Comparison of ENCODE assay signal across 36 cellular contexts in genomic region chr13:64774915-64775314, GRCh38.
"Had no signal": no experiment of that assay in that cellular context is flagged by ENCODE, and none has a peak within 500 bp of the region (broad histone marks: within the 10 kb centered on the region; RNA-seq: fewer than 3 reads in every experiment).

No MANE protein-coding gene starts in this region.

- H3K27ac ChIP-seq: adrenal gland, body of pancreas, brain microvascular endothelial cell, breast epithelium, WERI-Rb-1 had no signal

- H3K36me3 Mint-ChIP-seq: activated CD4-positive, alpha-beta memory T cell treated with anti-CD3 and anti-CD28 coated beads for 36 hours; activated naive CD8-positive, alpha-beta T cell treated with anti-CD3 and anti-CD28 coated beads for 36 hours; WTC11 had no signal

- H3K9me3 Mint-ChIP-seq: WTC11 had no signal

- H3K36me3 ChIP-seq: adrenal gland, brain microvascular endothelial cell, breast epithelium, WERI-Rb-1 had no signal

- H3K4me1 ChIP-seq: adrenal gland, body of pancreas, breast epithelium had no signal

- ATAC-seq: activated CD4-positive, alpha-beta T cell treated with anti-CD3 and anti-CD28 coated beads for 36 hours; activated CD4-positive, CD25-positive, alpha-beta regulatory T cell treated with anti-CD3 and anti-CD28 coated beads, Interleukin-2, amount 50 U/mL, for 24 hours; activated CD8-positive, alpha-beta T cell treated with anti-CD3 and anti-CD28 coated beads for 36 hours; activated naive CD4-positive, alpha-beta T cell treated with anti-CD3 and anti-CD28 coated beads, Interleukin-2, amount 50 U/mL, for 72 hours; activated T-cell treated with anti-CD3 and anti-CD28 coated beads, Interleukin-2, amount 50 U/mL, for 4 hours; activated T-cell treated with anti-CD3 and anti-CD28 coated beads, Interleukin-2, amount 50 U/mL, for 72 hours; activated T-helper 17 cell treated with anti-CD3 and anti-CD28 coated beads, Interleukin-2, amount 50 U/mL, for 72 hours; body of pancreas; T-helper 17 cell; WTC11 had no signal

- H3K27me3 ChIP-seq: adrenal gland, body of pancreas, brain microvascular endothelial cell, breast epithelium had no signal

- H3K4me3 Mint-ChIP-seq: activated CD4-positive, alpha-beta memory T cell treated with anti-CD3 and anti-CD28 coated beads for 36 hours; activated CD4-positive, alpha-beta T cell treated with anti-CD3 and anti-CD28 coated beads for 36 hours; activated CD8-positive, alpha-beta T cell treated with anti-CD3 and anti-CD28 coated beads for 36 hours; activated naive CD4-positive, alpha-beta T cell treated with anti-CD3 and anti-CD28 coated beads for 36 hours; activated naive CD8-positive, alpha-beta T cell treated with anti-CD3 and anti-CD28 coated beads for 36 hours; activated T-cell treated with anti-CD3 and anti-CD28 coated beads, Interleukin-2, amount 50 U/mL, for 4 hours; activated T-cell treated with anti-CD3 and anti-CD28 coated beads, Interleukin-2, amount 50 U/mL, for 72 hours; activated T-helper 1 cell treated with anti-CD3 and anti-CD28 coated beads, Interleukin-12 subunit alpha, Interleukin-12 subunit beta, Interleukin-2, Interleukin-4 antibody, amounts not matched to agents 30 ng/mL and 10 ng/mL and 1 ng/mL, durations not matched to agents 14 hours and 24 hours and 36 hours; activated T-helper 17 cell treated with anti-CD3 and anti-CD28 coated beads, Interleukin-2, amount 50 U/mL, for 72 hours; T-helper 17 cell; WTC11 had no signal

- DNase-seq: activated CD4-positive, alpha-beta memory T cell treated with anti-CD3 and anti-CD28 coated beads for 36 hours; activated CD4-positive, alpha-beta T cell treated with anti-CD3 and anti-CD28 coated beads for 1 hour; activated CD4-positive, alpha-beta T cell treated with anti-CD3 and anti-CD28 coated beads for 36 hours; activated CD4-positive, alpha-beta T cell treated with anti-CD3 and anti-CD28 coated beads for 48 hours; activated CD4-positive, alpha-beta T cell treated with anti-CD3 and anti-CD28 coated beads, Interleukin-2, amount 50 U/mL, for 1 hour; activated CD4-positive, alpha-beta T cell treated with anti-CD3 and anti-CD28 coated beads, Interleukin-2, amount 50 U/mL, for 4 hours; activated CD4-positive, CD25-positive, alpha-beta regulatory T cell; activated CD8-positive, alpha-beta memory T cell treated with anti-CD3 and anti-CD28 coated beads, Interleukin-2, amount 50 U/mL, for 4 hours; activated CD8-positive, alpha-beta T cell treated with anti-CD3 and anti-CD28 coated beads for 36 hours; activated effector memory CD4-positive, alpha-beta T cell treated with anti-CD3 and anti-CD28 coated beads, Interleukin-2, amount 50 U/mL, for 16 hours; activated gamma-delta T cell treated with Interleukin-2 at 50 U/mL for 16 hours; activated naive CD4-positive, alpha-beta T cell; activated naive CD4-positive, alpha-beta T cell treated with anti-CD3 and anti-CD28 coated beads for 36 hours; activated naive CD4-positive, alpha-beta T cell treated with anti-CD3 and anti-CD28 coated beads, Interleukin-2, amount 50 U/mL, for 16 hours; activated naive CD8-positive, alpha-beta T cell treated with anti-CD3 and anti-CD28 coated beads for 36 hours; activated T-cell treated with anti-CD3 and anti-CD28 coated beads for 4 hours; activated T-cell treated with anti-CD3 and anti-CD28 coated beads, Interleukin-2, amount 50 U/mL, for 1 hour; activated T-cell treated with anti-CD3 and anti-CD28 coated beads, Interleukin-2, amount 50 U/mL, for 4 hours; activated T-cell treated with anti-CD3 and anti-CD28 coated beads, Interleukin-2, amount 50 U/mL, for 72 hours; adrenal gland; amniotic stem cell; aorta; body of pancreas; brain microvascular endothelial cell; central memory CD4-positive, alpha-beta T cell; T-helper 17 cell; WERI-Rb-1 had no signal

- H3K27ac Mint-ChIP-seq: activated CD4-positive, alpha-beta memory T cell treated with anti-CD3 and anti-CD28 coated beads for 36 hours; activated CD4-positive, alpha-beta T cell treated with anti-CD3 and anti-CD28 coated beads for 36 hours; activated CD8-positive, alpha-beta T cell treated with anti-CD3 and anti-CD28 coated beads for 36 hours; activated naive CD4-positive, alpha-beta T cell treated with anti-CD3 and anti-CD28 coated beads for 36 hours; activated naive CD4-positive, alpha-beta T cell treated with anti-CD3 and anti-CD28 coated beads, Interleukin-2, amount 50 U/mL, for 72 hours; activated naive CD8-positive, alpha-beta T cell treated with anti-CD3 and anti-CD28 coated beads for 36 hours; activated T-cell treated with anti-CD3 and anti-CD28 coated beads, Interleukin-2, amount 50 U/mL, for 72 hours; activated T-helper 1 cell treated with anti-CD3 and anti-CD28 coated beads, Interleukin-12 subunit alpha, Interleukin-12 subunit beta, Interleukin-2, Interleukin-4 antibody, amounts not matched to agents 30 ng/mL and 10 ng/mL and 1 ng/mL, durations not matched to agents 14 hours and 24 hours and 36 hours; activated T-helper 17 cell treated with anti-CD3 and anti-CD28 coated beads, Interleukin-2, amount 50 U/mL, for 72 hours; T-helper 17 cell; WTC11 had no signal

- H3K27me3 Mint-ChIP-seq: activated CD4-positive, alpha-beta memory T cell treated with anti-CD3 and anti-CD28 coated beads for 36 hours; activated CD4-positive, alpha-beta T cell treated with anti-CD3 and anti-CD28 coated beads for 36 hours; activated CD8-positive, alpha-beta T cell treated with anti-CD3 and anti-CD28 coated beads for 36 hours; activated naive CD8-positive, alpha-beta T cell treated with anti-CD3 and anti-CD28 coated beads for 36 hours; activated T-helper 17 cell treated with anti-CD3 and anti-CD28 coated beads, Interleukin-2, amount 50 U/mL, for 72 hours; T-helper 17 cell had no signal

- H3K4me1 Mint-ChIP-seq: activated CD4-positive, alpha-beta T cell treated with anti-CD3 and anti-CD28 coated beads for 36 hours; activated naive CD8-positive, alpha-beta T cell treated with anti-CD3 and anti-CD28 coated beads for 36 hours; activated T-helper 17 cell treated with anti-CD3 and anti-CD28 coated beads, Interleukin-2, amount 50 U/mL, for 72 hours; T-helper 17 cell had no signal

- H3K4me3 ChIP-seq: adrenal gland, body of pancreas, breast epithelium had no signal

- H3K9me3 ChIP-seq: adrenal gland, body of pancreas, breast epithelium had no signal

- FAIRE-seq: astrocyte, colon, TTC549 had no signal
